ENCODE assay signal across 10 cellular contexts in the genomic region with DNA sequence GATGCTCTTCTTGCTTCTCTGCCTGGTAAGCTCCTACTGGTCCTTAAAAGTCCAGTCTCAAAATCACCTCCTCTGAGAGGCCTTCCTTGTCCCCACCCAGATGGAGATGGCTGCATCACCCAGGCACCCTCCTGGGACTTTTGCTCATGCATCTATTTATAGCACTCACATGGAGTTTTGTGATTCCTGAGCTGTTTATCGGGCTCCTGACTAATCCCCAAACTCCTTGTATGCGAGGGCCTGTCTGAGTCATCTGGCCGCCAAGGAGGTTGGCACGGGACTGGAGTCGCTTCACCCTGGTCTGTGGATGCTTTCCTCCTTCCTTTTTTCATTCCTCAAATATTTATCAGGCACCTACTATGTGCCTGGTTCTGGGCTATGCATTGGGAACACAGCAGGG. TPM values are rescaled to one million over a fixed set of nuclear protein-coding genes. Genes with fewer than 3 reads are reported as not detected.
DNase-seq lines count a peak whose midpoint lies in the region; ATAC-seq and TF ChIP-seq lines count a peak whose summit lies in the region.
"Had no signal": no experiment of that assay in that cellular context is flagged by ENCODE, and none has a peak within 500 bp of the region (broad histone marks: within the 10 kb centered on the region; RNA-seq: fewer than 3 reads in every experiment).

No MANE protein-coding gene starts in this region.

- peak overlapping the region; percentile 24; the same call in 1 of the 2 replicates for H3K9ac ChIP-seq in SK-N-SH

- TF ChIP-seq CTCF in SK-N-SH (IDR thresholded peaks at IDR 0.05): no peak

- ATAC-seq in activated CD4-positive, alpha-beta T cell treated with anti-CD3 and anti-CD28 coated beads for 36 hours: no peak
- ATAC-seq in HG03565 (IDR thresholded peaks at IDR 0.05; ENCODE audit: unreplicated experiment) (no peak), HG03354 (IDR thresholded peaks at IDR 0.05; ENCODE audit: poor library complexity, severe bottlenecking, unreplicated experiment) (no peak)

- H3F3A ChIP-seq in SK-N-SH (replicated peaks; ENCODE audit: insufficient read depth): peaks cover 36% of the 10 kb centered on the region

- H3K9me3 ChIP-seq in SK-N-SH: no peaks in the 10 kb centered on the region

- no peak overlapping the region for H2AFZ ChIP-seq in SK-N-SH (ENCODE audit: low read depth)

- peaks cover 21% of the 10 kb centered on the region for H3K36me3 Mint-ChIP-seq in activated CD4-positive, alpha-beta T cell treated with anti-CD3 and anti-CD28 coated beads for 36 hours (ENCODE audit: low read depth)

- peaks cover 26% of the 10 kb centered on the region for H3K79me2 ChIP-seq in SK-N-SH (ENCODE audit: insufficient read depth)

- peaks cover 17% of the 10 kb centered on the region for H4K20me1 ChIP-seq in SK-N-SH (ENCODE audit: insufficient read depth)

- no peaks in the 10 kb centered on the region for H3K9me2 ChIP-seq in SK-N-SH

- H3K4me1 ChIP-seq in SK-N-SH (ENCODE audit: control insufficient read depth in 1 of 2, insufficient read depth in 2 of 2, low read depth in 1 of 2, low read length in 1 of 2): peaks cover 18 to 33% of the 10 kb centered on the region in 2 experiments

- intact Hi-C loops in activated CD4-positive, alpha-beta T cell treated with anti-CD3 and anti-CD28 coated beads for 36 hours (cut with DNase I, micrococcal nuclease): no loop called here

- H3K4me3 Mint-ChIP-seq in activated CD4-positive, alpha-beta T cell treated with anti-CD3 and anti-CD28 coated beads for 36 hours: no peak overlapping the region

- peak overlapping the region; percentile 45 for H3K27ac Mint-ChIP-seq in activated CD4-positive, alpha-beta T cell treated with anti-CD3 and anti-CD28 coated beads for 36 hours

- CTCF ChIA-PET in activated CD4-positive, alpha-beta T cell treated with anti-CD3 and anti-CD28 coated beads for 36 hours (lab: Charles Lee): interaction anchor here (0.8 to 1.2 kb wide), 3 partner anchors 23 to 231 kb away, joined by 3 to 6 read pairs (median 3); no protein-coding TSS in a partner anchor
- CTCF ChIA-PET in SK-N-SH (lab: Yijun Ruan, JAX): interaction anchor here (0.8 to 6.1 kb wide), 6 partner anchors 94 to 229 kb away, joined by 3 to 70 read pairs (median 7); a partner anchor contains a TSS

- peak; percentile 44 for DNase-seq in activated CD4-positive, alpha-beta T cell treated with anti-CD3 and anti-CD28 coated beads for 36 hours
- no peak for DNase-seq in activated CD4-positive, alpha-beta T cell treated with anti-CD3 and anti-CD28 coated beads, Interleukin-2, amount 50 U/mL, for 48 hours
- DNase-seq in SK-N-SH (no peak), foreskin melanocyte (peak; percentile 77), smooth muscle cell of the brain vasculature (ENCODE audit: low read depth, low spot score) (peak; percentile 70), DMS114 treated with DMSO at 0.1 percent for 48 hours (lab: John Stamatoyannopoulos, UW; ENCODE audit: unreplicated experiment) (no peak)
- DNase-seq: C1 segment of cervical spinal cord, NCI-H146 had no signal

- no peak for TF ChIP-seq RAD21 in SK-N-SH (IDR thresholded peaks at IDR 0.05; ENCODE audit: low read length)

- peaks cover 58% of the 10 kb centered on the region for H3K4me1 Mint-ChIP-seq in activated CD4-positive, alpha-beta T cell treated with anti-CD3 and anti-CD28 coated beads for 36 hours

- H3K4me3 ChIP-seq in SK-N-SH (ENCODE audit: low read depth in 2 of 2, low read length in 1 of 2): no peak overlapping the region

- no peaks in the 10 kb centered on the region for H3K9me3 Mint-ChIP-seq in activated CD4-positive, alpha-beta T cell treated with anti-CD3 and anti-CD28 coated beads for 36 hours (ENCODE audit: low read depth)

- no peaks in the 10 kb centered on the region for H3K27me3 ChIP-seq in SK-N-SH (ENCODE audit: insufficient read depth)

- H3K27me3 Mint-ChIP-seq in activated CD4-positive, alpha-beta T cell treated with anti-CD3 and anti-CD28 coated beads for 36 hours: no peaks in the 10 kb centered on the region

- H3K36me3 ChIP-seq in SK-N-SH (replicated peaks in 1 of 2; ENCODE audit: control insufficient read depth in 1 of 2, insufficient read depth in 2 of 2, low read length in 1 of 2): no peaks in the 10 kb centered on the region

- POLR2A ChIA-PET in activated CD4-positive, alpha-beta T cell treated with anti-CD3 and anti-CD28 coated beads for 36 hours (lab: Charles Lee): no interaction called here
- POLR2A ChIA-PET in SK-N-SH (lab: Yijun Ruan, JAX): no interaction called here

- 2% methylated on average over 5 of the region's 5 CpGs for WGBS in SK-N-SH (ENCODE audit: low lambda C conversion rate)

- H3K27ac ChIP-seq in SK-N-SH (ENCODE audit: low read depth in 2 of 2, low read length in 1 of 2): peak overlapping the region in 1 of 2 experiments; percentile 86; a peak in 2 of 4 replicates

- no peak overlapping the region for H3K4me2 ChIP-seq in SK-N-SH

- peak in 1 of 2 experiments; percentile 81; a peak in 1 of 4 replicates for TF ChIP-seq EP300 in SK-N-SH (IDR thresholded peaks at IDR 0.05; ENCODE audit: borderline replicate concordance in 1 of 2, low read depth in 1 of 2, low read length in 1 of 2)

TF ChIP-seq in SK-N-SH, 30 proteins besides CTCF, POLR2A, EP300 and RAD21 (continues in another document):
- no peak for TF ChIP-seq RCOR1 (IDR thresholded peaks at IDR 0.05; ENCODE audit: low read length)
- peak; percentile 73; the same call in 1 of the 2 replicates for TF ChIP-seq TEAD4 (IDR thresholded peaks at IDR 0.05; ENCODE audit: borderline replicate concordance, insufficient read depth)
- TF ChIP-seq, protein P1, sequence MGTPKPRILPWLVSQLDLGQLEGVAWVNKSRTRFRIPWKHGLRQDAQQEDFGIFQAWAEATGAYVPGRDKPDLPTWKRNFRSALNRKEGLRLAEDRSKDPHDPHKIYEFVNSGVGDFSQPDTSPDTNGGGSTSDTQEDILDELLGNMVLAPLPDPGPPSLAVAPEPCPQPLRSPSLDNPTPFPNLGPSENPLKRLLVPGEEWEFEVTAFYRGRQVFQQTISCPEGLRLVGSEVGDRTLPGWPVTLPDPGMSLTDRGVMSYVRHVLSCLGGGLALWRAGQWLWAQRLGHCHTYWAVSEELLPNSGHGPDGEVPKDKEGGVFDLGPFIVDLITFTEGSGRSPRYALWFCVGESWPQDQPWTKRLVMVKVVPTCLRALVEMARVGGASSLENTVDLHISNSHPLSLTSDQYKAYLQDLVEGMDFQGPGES (IDR thresholded peaks at IDR 0.05; ENCODE audit: low read depth, low read length): no peak
- no peak for TF ChIP-seq FOXM1 (IDR thresholded peaks at IDR 0.05; ENCODE audit: low read depth)
- TF ChIP-seq, protein P2, sequence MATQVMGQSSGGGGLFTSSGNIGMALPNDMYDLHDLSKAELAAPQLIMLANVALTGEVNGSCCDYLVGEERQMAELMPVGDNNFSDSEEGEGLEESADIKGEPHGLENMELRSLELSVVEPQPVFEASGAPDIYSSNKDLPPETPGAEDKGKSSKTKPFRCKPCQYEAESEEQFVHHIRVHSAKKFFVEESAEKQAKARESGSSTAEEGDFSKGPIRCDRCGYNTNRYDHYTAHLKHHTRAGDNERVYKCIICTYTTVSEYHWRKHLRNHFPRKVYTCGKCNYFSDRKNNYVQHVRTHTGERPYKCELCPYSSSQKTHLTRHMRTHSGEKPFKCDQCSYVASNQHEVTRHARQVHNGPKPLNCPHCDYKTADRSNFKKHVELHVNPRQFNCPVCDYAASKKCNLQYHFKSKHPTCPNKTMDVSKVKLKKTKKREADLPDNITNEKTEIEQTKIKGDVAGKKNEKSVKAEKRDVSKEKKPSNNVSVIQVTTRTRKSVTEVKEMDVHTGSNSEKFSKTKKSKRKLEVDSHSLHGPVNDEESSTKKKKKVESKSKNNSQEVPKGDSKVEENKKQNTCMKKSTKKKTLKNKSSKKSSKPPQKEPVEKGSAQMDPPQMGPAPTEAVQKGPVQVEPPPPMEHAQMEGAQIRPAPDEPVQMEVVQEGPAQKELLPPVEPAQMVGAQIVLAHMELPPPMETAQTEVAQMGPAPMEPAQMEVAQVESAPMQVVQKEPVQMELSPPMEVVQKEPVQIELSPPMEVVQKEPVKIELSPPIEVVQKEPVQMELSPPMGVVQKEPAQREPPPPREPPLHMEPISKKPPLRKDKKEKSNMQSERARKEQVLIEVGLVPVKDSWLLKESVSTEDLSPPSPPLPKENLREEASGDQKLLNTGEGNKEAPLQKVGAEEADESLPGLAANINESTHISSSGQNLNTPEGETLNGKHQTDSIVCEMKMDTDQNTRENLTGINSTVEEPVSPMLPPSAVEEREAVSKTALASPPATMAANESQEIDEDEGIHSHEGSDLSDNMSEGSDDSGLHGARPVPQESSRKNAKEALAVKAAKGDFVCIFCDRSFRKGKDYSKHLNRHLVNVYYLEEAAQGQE (IDR thresholded peaks at IDR 0.05; ENCODE audit: low read depth, low read length): 0 out of 2 replicates have a peak, but pooled peaks have one; percentile 21
- no peak for TF ChIP-seq SMC3 (IDR thresholded peaks at IDR 0.05; ENCODE audit: low read depth, low read length)
- TF ChIP-seq TCF12 (IDR thresholded peaks at IDR 0.05): peak; percentile 87
- no peak for TF ChIP-seq EZH2phosphoT487 (IDR thresholded peaks at IDR 0.05; ENCODE audit: borderline replicate concordance, low read depth)
- TF ChIP-seq MXI1 (IDR thresholded peaks at IDR 0.05; ENCODE audit: low read depth, low read length): no peak
- TF ChIP-seq SIN3A (IDR thresholded peaks at IDR 0.05; ENCODE audit: borderline replicate concordance, low read depth, low read length): no peak; the same call in 1 of the 2 replicates
- peak; percentile 99 for TF ChIP-seq MEF2A (IDR thresholded peaks at IDR 0.05; ENCODE audit: borderline replicate concordance, low read depth)
- peak; percentile 99 for TF ChIP-seq FOSL2 (IDR thresholded peaks at IDR 0.05; ENCODE audit: borderline replicate concordance, low read depth)
- TF ChIP-seq JUND (IDR thresholded peaks at IDR 0.05): peak; percentile 93

RNA-seq across cellular contexts. Expression of a gene that starts 2.3 kb away (rescaled TPM):
- total RNA-seq in activated CD4-positive, alpha-beta T cell treated with anti-CD3 and anti-CD28 coated beads for 36 hours: 100 to 1,000 TPM; 122 to 123 TPM
- polyA plus RNA-seq in SK-N-SH (2012; rRNA removed): 21.2 and 30.0 TPM in 2 replicates
- 26.0 and 35.8 TPM in 2 replicates for polyA plus RNA-seq in SK-N-SH (2012; cell fraction: cytosol; rRNA removed)
- polyA plus RNA-seq in SK-N-SH (2012; cell fraction: nucleus; rRNA removed): 74.2 and 81.7 TPM in 2 replicates

RNA-seq across cellular contexts. Expression of a gene that starts 29.0 kb away (rescaled TPM):
- total RNA-seq in activated CD4-positive, alpha-beta T cell treated with anti-CD3 and anti-CD28 coated beads for 36 hours: 1 to 10 TPM; 1.5 to 1.7 TPM
- polyA plus RNA-seq in SK-N-SH (2012; rRNA removed): 3.9 and 4.0 TPM in 2 replicates
- polyA plus RNA-seq in SK-N-SH (2012; cell fraction: cytosol; rRNA removed): 2.1 and 3.4 TPM in 2 replicates
- polyA plus RNA-seq in SK-N-SH (2012; cell fraction: nucleus; rRNA removed): 5.6 and 5.7 TPM in 2 replicates

Comparison
In these comparisons a context has a peak if more than half of its experiments do, and no peak if none do; other contexts are left out.
1. DNase-seq: peak in activated CD4-positive, alpha-beta T cell treated with anti-CD3 and anti-CD28 coated beads for 36 hours (single experiment), foreskin melanocyte (single experiment) and smooth muscle cell of the brain vasculature (single experiment); none in activated CD4-positive, alpha-beta T cell treated with anti-CD3 and anti-CD28 coated beads, Interleukin-2, amount 50 U/mL, for 48 hours (0 of 2), SK-N-SH (single experiment) and DMS114 treated with DMSO at 0.1 percent for 48 hours (single experiment).